Comparison of ENCODE assay signal across 6 cellular contexts in the genomic region with DNA sequence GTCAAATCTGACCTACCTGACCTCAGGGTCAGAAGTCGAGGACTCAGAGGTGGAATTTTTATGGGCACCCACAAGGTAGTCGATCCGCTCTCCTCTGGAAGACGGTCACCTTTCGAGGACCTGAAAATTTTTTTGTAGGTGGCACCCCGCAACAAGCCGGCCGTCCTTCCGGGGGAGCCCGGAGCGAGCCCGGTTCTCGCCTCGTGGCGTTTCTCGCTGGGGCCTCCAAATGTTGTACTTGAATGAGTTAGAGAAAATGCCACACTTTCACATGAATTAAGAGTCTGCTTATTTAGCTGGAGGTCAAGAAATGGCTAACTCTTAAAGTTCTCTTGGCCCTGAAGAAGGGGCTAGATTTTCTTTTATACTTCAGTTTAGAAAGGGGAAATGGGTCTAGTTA.
DNase-seq lines count a peak whose midpoint lies in the region; ATAC-seq, FAIRE-seq and TF ChIP-seq lines count a peak whose summit lies in the region.
"Not testable (repeated sequence)": the region's sequence is repeated elsewhere in the genome, so short reads cannot be mapped to it uniquely, and the experiment has no call there.

No MANE protein-coding gene starts in this region.

- not testable (repeated sequence) for H3K79me1 ChIP-seq in mesendoderm (ENCODE audit: low read length)

- not testable (repeated sequence) for TF ChIP-seq CTCF in K562 (IDR thresholded peaks at IDR 0.05 in 2 of 3, conservative IDR thresholded peaks at IDR 0.05 in 1 of 3; ENCODE audit: insufficient read depth in 2 of 3, low read depth in 1 of 3, low read length in 3 of 3); endodermal cell (conservative IDR thresholded peaks at IDR 0.05); parathyroid adenoma (IDR thresholded peaks at IDR 0.05)

- not testable (repeated sequence) for ATAC-seq in T-helper 17 cell, K562

- H3K27me3 Mint-ChIP-seq in T-helper 17 cell; endodermal cell (ENCODE audit: insufficient read depth): not testable (repeated sequence)

- TF ChIP-seq POLR2A in K562 (conservative IDR thresholded peaks at IDR 0.05), result not testable (repeated sequence)

- FAIRE-seq in K562 (lab: Jason Lieb, UNC), result not testable (repeated sequence)

- not testable (repeated sequence) for H4K5ac ChIP-seq in mesendoderm (ENCODE audit: low read length)

- H3K27ac Mint-ChIP-seq in T-helper 17 cell (peak overlapping the region; percentile 98), endodermal cell (peak overlapping the region; percentile 44)

- H3K79me2 ChIP-seq in K562 (ENCODE audit: control insufficient read depth, insufficient read depth, low read length); mesendoderm (ENCODE audit: control insufficient read depth, insufficient read depth, low read length): not testable (repeated sequence)
- peaks cover 25% of the 10 kb centered on the region for H3K79me2 ChIP-seq in parathyroid adenoma

- not testable (repeated sequence) for H3K9me3 ChIP-seq in T-helper 17 cell (ENCODE audit: control insufficient read depth, low read length, poor library complexity, severe bottlenecking); K562 (replicated peaks; ENCODE audit: control insufficient read depth, insufficient read depth, low read depth, low read length); mesodermal cell (ENCODE audit: control insufficient read depth, low read length); parathyroid adenoma (ENCODE audit: control insufficient read depth, low read length)
- peaks cover 50% of the 10 kb centered on the region for H3K9me3 ChIP-seq in endodermal cell (ENCODE audit: control insufficient read depth, low read length)

- H3K9me1 ChIP-seq in K562 (ENCODE audit: control insufficient read depth, insufficient read depth, low read length), result not testable (repeated sequence)

- H3K4me1 Mint-ChIP-seq in T-helper 17 cell (peaks cover 15% of the 10 kb centered on the region), endodermal cell (peaks cover 28% of the 10 kb centered on the region)

- H3K36me3 ChIP-seq in K562 (ENCODE audit: control insufficient read depth, insufficient read depth, low read length); endodermal cell (ENCODE audit: control insufficient read depth, insufficient read depth, low read length); mesendoderm (ENCODE audit: control insufficient read depth, insufficient read depth, low read length); mesodermal cell (ENCODE audit: control insufficient read depth, insufficient read depth, low read length); parathyroid adenoma (ENCODE audit: control insufficient read depth, insufficient read depth, low read length): not testable (repeated sequence)

- TF ChIP-seq RAD21 in K562 (CRISPR knock-in tag; conservative IDR thresholded peaks at IDR 0.05 in 1 of 2, IDR thresholded peaks at IDR 0.05 in 1 of 2), result not testable (repeated sequence)

- CTCF ChIA-PET in K562 (lab: Yijun Ruan, JAX; ENCODE audit: low intra/inter-chr PET ratio), result not testable (repeated sequence)

- H3K27me3 ChIP-seq in K562 (ENCODE audit: control insufficient read depth in 2 of 2, insufficient read depth in 2 of 2, low read length in 2 of 2); endodermal cell (ENCODE audit: control insufficient read depth, insufficient read depth, low read length, poor library complexity, severe bottlenecking); mesendoderm (ENCODE audit: insufficient read depth, low read length, poor library complexity); parathyroid adenoma (ENCODE audit: control insufficient read depth, insufficient read depth, low read length): not testable (repeated sequence)

- peak overlapping the region; percentile 44 for H3K18ac ChIP-seq in mesendoderm (ENCODE audit: low read length)

- not testable (repeated sequence) for H2AFZ ChIP-seq in K562 (ENCODE audit: low read depth, low read length); parathyroid adenoma

- BruUV-seq in K562 (replicated peaks; lab: Mats Ljungman, UMichigan), result not testable (repeated sequence)

- not testable (repeated sequence) for H3K4me2 ChIP-seq in K562 (ENCODE audit: insufficient read depth, low read length); mesendoderm (ENCODE audit: low read length); parathyroid adenoma (ENCODE audit: low read length)

- TF ChIP-seq EP300 in K562 (IDR thresholded peaks at IDR 0.05; ENCODE audit: low read length), result not testable (repeated sequence)

- H4K8ac ChIP-seq in mesendoderm (ENCODE audit: low read depth, low read length), result not testable (repeated sequence)

- not testable (repeated sequence) for H3K4me3 ChIP-seq in K562; endodermal cell (ENCODE audit: low read length); mesendoderm (ENCODE audit: low read length); mesodermal cell (ENCODE audit: extremely low read depth, insufficient read depth, low read length, poor library complexity, severe bottlenecking); parathyroid adenoma (ENCODE audit: low read depth, low read length)

- not testable (repeated sequence) for H2BK120ac ChIP-seq in mesendoderm (ENCODE audit: low read depth, low read length)

- H3K36me3 Mint-ChIP-seq in T-helper 17 cell (ENCODE audit: low read depth), result not testable (repeated sequence)
- peaks cover 22% of the 10 kb centered on the region for H3K36me3 Mint-ChIP-seq in endodermal cell (ENCODE audit: low read depth)

- peak overlapping the region; percentile 76 for H2BK5ac ChIP-seq in mesendoderm (ENCODE audit: low read length)

- H3K4me1 ChIP-seq in K562 (replicated peaks in 1 of 2; ENCODE audit: control insufficient read depth in 2 of 2, insufficient read depth in 2 of 2, low read length in 2 of 2), result peaks cover 3 to 10% of the 10 kb centered on the region in 2 experiments; a peak in 4 of 5 replicates
- not testable (repeated sequence) for H3K4me1 ChIP-seq in endodermal cell (ENCODE audit: control insufficient read depth, insufficient read depth, low read length); mesendoderm (ENCODE audit: control insufficient read depth, low read depth, low read length); mesodermal cell (ENCODE audit: control insufficient read depth, insufficient read depth, low read length, poor library complexity, severe bottlenecking)
- H3K4me1 ChIP-seq in parathyroid adenoma, result peaks cover 46% of the 10 kb centered on the region

- in situ Hi-C loops in K562 (cut with MboI), result not testable (repeated sequence)

- not testable (repeated sequence) for H3K23ac ChIP-seq in mesendoderm (ENCODE audit: low read length)

- H3K4ac ChIP-seq in mesendoderm (ENCODE audit: low read depth, low read length), result not testable (repeated sequence)

- H3K9ac ChIP-seq in K562 (ENCODE audit: insufficient read depth in 1 of 2, low read depth in 2 of 2, low read length in 2 of 2); mesendoderm (ENCODE audit: low read length); parathyroid adenoma: not testable (repeated sequence)
- H3K9ac ChIP-seq in endodermal cell (ENCODE audit: extremely low read depth, low read length, poor library complexity, severe bottlenecking), result peak overlapping the region; percentile 25

- POLR2A ChIA-PET in K562 (lab: Yijun Ruan, JAX), result not testable (repeated sequence)

- not testable (repeated sequence) for H3K56ac ChIP-seq in mesendoderm (ENCODE audit: low read length)

- not testable (repeated sequence) for DNase-seq in T-helper 17 cell; K562 (ENCODE audit: extremely low read depth in 1 of 4, low spot score in 3 of 4); endodermal cell; mesendoderm

- H3K4me3 Mint-ChIP-seq in T-helper 17 cell, endodermal cell: not testable (repeated sequence)

- H3K9me3 Mint-ChIP-seq in endodermal cell, result peaks cover 75% of the 10 kb centered on the region

- H2BK15ac ChIP-seq in mesendoderm (replicated peaks; ENCODE audit: low read depth), result not testable (repeated sequence)

- 71% methylated on average over 10 of the region's 16 CpGs for WGBS in K562 (ENCODE audit: insufficient coverage, low coverage, missing lambda C conversion rate)
- 81 to 100% methylated on average over 4 to 16 of the region's 16 CpGs for WGBS in endodermal cell (ENCODE audit: insufficient coverage in 1 of 2, insufficient read length in 1 of 2), 2 experiments
- no CpG with 5 or more reads among the region's 16 CpGs for WGBS in mesendoderm (ENCODE audit: extremely low coverage, insufficient coverage, low lambda C conversion rate)
- WGBS in mesodermal cell (ENCODE audit: insufficient coverage in 2 of 2), 2 experiments, result 82 to 92% methylated on average over 5 to 7 of the region's 16 CpGs

- not testable (repeated sequence) for H2AK5ac ChIP-seq in mesendoderm (ENCODE audit: low read length)

- not testable (repeated sequence) for H4K20me1 ChIP-seq in K562 (replicated peaks; ENCODE audit: control insufficient read depth, insufficient read depth, low read length)

- intact Hi-C loops in K562 (cut with micrococcal nuclease), result loop anchor here (10.0 kb wide), 2 partner anchors 50 to 190 kb away; a partner anchor contains a TSS

- H3K27ac ChIP-seq in K562 (ENCODE audit: extremely low read depth, low read depth, low read length) (peak overlapping the region; percentile 51; the same call in 1 of the 3 replicates), mesendoderm (ENCODE audit: low read depth, low read length) (peak overlapping the region; percentile 70), mesodermal cell (ENCODE audit: low read depth, low read length, severe bottlenecking) (peak overlapping the region; percentile 20), parathyroid adenoma (peak overlapping the region; percentile 100)
- H3K27ac ChIP-seq in endodermal cell (ENCODE audit: low read depth, low read length), result not testable (repeated sequence)
